30 cellular contexts compared by ENCODE assay signal in genomic region chr13:31314961-31315360, GRCh38.
"Had no signal": no experiment of that assay in that cellular context is flagged by ENCODE, and none has a peak within 500 bp of the region (broad histone marks: within the 10 kb centered on the region; RNA-seq: fewer than 3 reads in every experiment).

No MANE protein-coding gene starts in this region.

- H3K9me3 ChIP-seq: psoas muscle, testis had no signal

- DNase-seq: natural killer cell; occipital lobe; ovary; posterior cingulate gyrus; psoas muscle; right cardiac atrium; right lobe of liver; sigmoid colon; small intestine; stimulated activated CD4-positive, alpha-beta T cell treated with anti-CD3 and anti-CD28 coated beads, Interleukin-15, amount 100 ng/mL, for 24 hours; stimulated activated CD4-positive, alpha-beta T cell treated with anti-CD3 and anti-CD28 coated beads, Interleukin-2, amount 100 ng/mL, for 24 hours; stimulated activated CD4-positive, alpha-beta T cell treated with anti-CD3 and anti-CD28 coated beads, Interleukin-4, amount 100 ng/mL, for 1 hour; stimulated activated CD4-positive, alpha-beta T cell treated with anti-CD3 and anti-CD28 coated beads, Interleukin-4, amount 100 ng/mL, for 4 hours; stimulated activated CD8-positive, alpha-beta memory T cell treated with anti-CD3 and anti-CD28 coated beads, Interleukin-4, amount 100 ng/mL, for 48 hours; stimulated activated naive CD4-positive, alpha-beta T cell; stimulated activated naive CD8-positive, alpha-beta T cell treated with anti-CD3 and anti-CD28 coated beads, Interleukin-15, amount 100 ng/mL, for 72 hours; stimulated activated naive CD8-positive, alpha-beta T cell treated with anti-CD3 and anti-CD28 coated beads, Interleukin-15, Interleukin-2, amounts not matched to agents 100 U/mL and 50 U/mL, for 24 hours; substantia nigra; testis; tibial artery; transverse colon; upper lobe of right lung; uterus had no signal

- H3K4me3 Mint-ChIP-seq: natural killer cell; nephron; neural progenitor cell; stimulated activated memory B cell treated with anti-CD40 and anti-IgM and Interleukin-4, amounts not matched to agents 10 μg/mL and 1 μg/mL and 100 μg/mL, for 72 hours; stimulated activated naive CD8-positive, alpha-beta T cell treated with anti-CD3 and anti-CD28 coated beads, Interleukin-15, amount 100 ng/mL, for 72 hours; type B pancreatic cell had no signal

- H3K4me1 ChIP-seq: neural progenitor cell, right lobe of liver, sigmoid colon, suprapubic skin, testis, tibial artery, transverse colon, upper lobe of right lung, uterus had no signal

- H3K36me3 ChIP-seq: ovary, right lobe of liver, transverse colon, upper lobe of right lung, uterus had no signal

- H3K27me3 ChIP-seq: neural progenitor cell, ovary, right lobe of liver, sigmoid colon, suprapubic skin, testis, tibial artery, transverse colon, upper lobe of right lung, uterus had no signal

- H3K4me3 ChIP-seq: neural progenitor cell, ovary, psoas muscle, right lobe of liver, sigmoid colon, suprapubic skin, testis, tibial artery, transverse colon, upper lobe of right lung, uterus had no signal

- ATAC-seq: natural killer cell; psoas muscle; right cardiac atrium; right lobe of liver; stimulated activated memory B cell treated with anti-CD40 and anti-IgM and Interleukin-4, amounts not matched to agents 10 μg/mL and 1 μg/mL and 100 μg/mL, for 72 hours; stimulated activated naive CD8-positive, alpha-beta T cell treated with anti-CD3 and anti-CD28 coated beads, Interleukin-15, amount 100 ng/mL, for 72 hours; stimulated activated naive CD8-positive, alpha-beta T cell treated with anti-CD3 and anti-CD28 coated beads, Interleukin-15, Interleukin-2, amounts not matched to agents 100 U/mL and 50 U/mL, for 24 hours; upper lobe of right lung had no signal

- H3K27me3 Mint-ChIP-seq: progenitor cell of endocrine pancreas; stimulated activated memory B cell treated with anti-CD40 and anti-IgM and Interleukin-4, amounts not matched to agents 10 μg/mL and 1 μg/mL and 100 μg/mL, for 72 hours; stimulated activated naive CD8-positive, alpha-beta T cell treated with anti-CD3 and anti-CD28 coated beads, Interleukin-15, amount 100 ng/mL, for 72 hours; type B pancreatic cell had no signal

- H3K9ac ChIP-seq: neural progenitor cell, parathyroid adenoma had no signal

- H3K4me1 Mint-ChIP-seq: natural killer cell; neural progenitor cell; stimulated activated memory B cell treated with anti-CD40 and anti-IgM and Interleukin-4, amounts not matched to agents 10 μg/mL and 1 μg/mL and 100 μg/mL, for 72 hours; stimulated activated naive CD8-positive, alpha-beta T cell treated with anti-CD3 and anti-CD28 coated beads, Interleukin-15, amount 100 ng/mL, for 72 hours had no signal

- H3K27ac ChIP-seq: neural progenitor cell, ovary, parathyroid adenoma, psoas muscle, right lobe of liver, sigmoid colon, suprapubic skin, testis, tibial artery, transverse colon, upper lobe of right lung, uterus had no signal

- H3K27ac Mint-ChIP-seq: natural killer cell; nephron; neural progenitor cell; progenitor cell of endocrine pancreas; stimulated activated memory B cell treated with anti-CD40 and anti-IgM and Interleukin-4, amounts not matched to agents 10 μg/mL and 1 μg/mL and 100 μg/mL, for 72 hours; stimulated activated naive CD8-positive, alpha-beta T cell treated with anti-CD3 and anti-CD28 coated beads, Interleukin-15, amount 100 ng/mL, for 72 hours; type B pancreatic cell had no signal
